ENCODE assay signal across 9 cellular contexts in the genomic region with DNA sequence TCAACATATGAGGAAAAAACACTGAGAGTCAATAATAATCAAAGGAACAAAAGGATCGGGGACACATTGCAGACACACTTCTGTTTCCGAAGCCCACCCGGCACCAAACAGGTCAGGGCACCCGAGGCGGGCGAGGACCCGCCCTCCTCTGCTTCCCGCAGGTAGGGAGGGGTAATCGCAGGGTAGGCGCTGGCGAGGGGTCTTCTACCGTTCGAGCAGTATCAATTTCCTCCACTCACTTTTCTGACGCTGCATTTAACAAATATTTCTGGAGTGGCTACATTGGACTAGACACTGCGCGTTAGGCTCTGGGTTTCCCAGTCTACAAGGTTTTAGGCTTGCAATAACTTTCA. TPM values are rescaled to one million over a fixed set of nuclear protein-coding genes. Genes with fewer than 3 reads are reported as not detected.
A peak's percentile ranks its signal among the peaks of the same experiment; 100 is the strongest.
DNase-seq lines count a peak whose midpoint lies in the region; TF ChIP-seq lines count a peak whose summit lies in the region.
"Had no signal": no experiment of that assay in that cellular context is flagged by ENCODE, and none has a peak within 500 bp of the region (broad histone marks: within the 10 kb centered on the region; RNA-seq: fewer than 3 reads in every experiment).

No MANE protein-coding gene starts in this region.

- no peaks in the 10 kb centered on the region for H3F3A ChIP-seq in OCI-LY1 (ENCODE audit: insufficient read depth, low read length)

- H3K4me1 Mint-ChIP-seq in Calu3 (ENCODE audit: low read depth, unreplicated experiment) (peaks cover 56% of the 10 kb centered on the region), endothelial cell (ENCODE audit: unreplicated experiment) (peaks cover 15% of the 10 kb centered on the region)

- no TSS peak for BruUV-seq in Calu3 (replicated peaks; lab: Mats Ljungman, UMichigan)

- no peaks in the 10 kb centered on the region for H3K9me2 ChIP-seq in OCI-LY1 (ENCODE audit: low read depth, low read length)

- H3K9me3 Mint-ChIP-seq in Calu3 (ENCODE audit: low read depth, unreplicated experiment) (no peaks in the 10 kb centered on the region), endothelial cell (ENCODE audit: unreplicated experiment) (peaks cover 3% of the 10 kb centered on the region)

- H3K27me3 Mint-ChIP-seq in Calu3 (ENCODE audit: unreplicated experiment) = no peaks in the 10 kb centered on the region
- H3K27me3 Mint-ChIP-seq in endothelial cell (ENCODE audit: unreplicated experiment) = peaks cover 6% of the 10 kb centered on the region

- no peaks in the 10 kb centered on the region for H3K9me3 ChIP-seq in OCI-LY1 (ENCODE audit: low read length)
- no peaks in the 10 kb centered on the region for H3K9me3 ChIP-seq in osteoblast (ENCODE audit: low read depth, low read length)

- TF ChIP-seq CTCF in Calu3 (IDR thresholded peaks at IDR 0.05; ENCODE audit: unreplicated experiment) = no peak
- TF ChIP-seq CTCF in OCI-LY1 (IDR thresholded peaks at IDR 0.05; ENCODE audit: low read length) = no peak
- no peak for TF ChIP-seq CTCF in endothelial cell (IDR thresholded peaks at IDR 0.05; ENCODE audit: unreplicated experiment)
- no peak for TF ChIP-seq CTCF in osteoblast (IDR thresholded peaks at IDR 0.05; ENCODE audit: extremely low read depth, low read depth, low read length)

- H3K36me3 Mint-ChIP-seq in Calu3 (ENCODE audit: insufficient read depth, unreplicated experiment) (peaks cover 38% of the 10 kb centered on the region), endothelial cell (ENCODE audit: low read depth, unreplicated experiment) (peaks cover 10% of the 10 kb centered on the region)

- no peak for DNase-seq in Calu3
- DNase-seq in endothelial cell (ENCODE audit: low spot score) = peak; percentile 11
- DNase-seq in osteoblast (ENCODE audit: insufficient read length, low spot score, missing footprints) = no peak
- no peak for DNase-seq in T-helper 9 cell
- no peak for DNase-seq in midbrain (lab: John Stamatoyannopoulos, UW)
- DNase-seq in activated CD4-positive, CD25-positive, alpha-beta regulatory T cell (lab: John Stamatoyannopoulos, UW) = no peak
- DNase-seq in NOMO-1 treated with dmso at 0.1 percent for 144 hours (lab: John Stamatoyannopoulos, UW; ENCODE audit: unreplicated experiment) = no peak

- H3K4me3 ChIP-seq in OCI-LY1 (ENCODE audit: low read depth, low read length, poor library complexity, severe bottlenecking) (peak overlapping the region; percentile 93), osteoblast (ENCODE audit: insufficient read depth, low read length) (peak overlapping the region; percentile 90)

- H4K20me1 ChIP-seq in OCI-LY1 (ENCODE audit: insufficient read depth, low read length) (no peaks in the 10 kb centered on the region), osteoblast (ENCODE audit: insufficient read depth, low read length) (peaks cover 45% of the 10 kb centered on the region)

- H3K4me1 ChIP-seq in OCI-LY1 (ENCODE audit: insufficient read depth, low read length, severe bottlenecking) (peaks cover 31% of the 10 kb centered on the region), osteoblast (ENCODE audit: insufficient read depth, low read length) (peaks cover 39% of the 10 kb centered on the region)

- H2AFZ ChIP-seq in OCI-LY1 (ENCODE audit: low read length) = no peak overlapping the region
- no peak overlapping the region for H2AFZ ChIP-seq in osteoblast (ENCODE audit: low read length)

- H3K79me2 ChIP-seq in OCI-LY1 (ENCODE audit: insufficient read depth, low read length) = peaks cover 41% of the 10 kb centered on the region
- H3K79me2 ChIP-seq in osteoblast (ENCODE audit: insufficient read depth, low read length) = peaks cover 63% of the 10 kb centered on the region

- CTCF ChIA-PET in Calu3 (lab: Charles Lee) = no interaction called here

- H3K27ac ChIP-seq in OCI-LY1 (ENCODE audit: low read depth, low read length, poor library complexity, severe bottlenecking) (peak overlapping the region; percentile 42), osteoblast (ENCODE audit: low read depth, low read length) (peak overlapping the region; percentile 89)

- peaks cover 11% of the 10 kb centered on the region for H3K36me3 ChIP-seq in OCI-LY1 (ENCODE audit: insufficient read depth, low read length)
- peaks cover 11% of the 10 kb centered on the region for H3K36me3 ChIP-seq in osteoblast (ENCODE audit: insufficient read depth, low read length)

- H3K4me2 ChIP-seq in OCI-LY1 (ENCODE audit: low read length) (peak overlapping the region; percentile 89), osteoblast (ENCODE audit: insufficient read depth, low read length) (peak overlapping the region; percentile 84)

- H3K27ac Mint-ChIP-seq in Calu3 (ENCODE audit: unreplicated experiment) = peak overlapping the region; percentile 78
- H3K27ac Mint-ChIP-seq in endothelial cell (ENCODE audit: unreplicated experiment) = peak overlapping the region; percentile 61

- H3K4me3 Mint-ChIP-seq in Calu3 (ENCODE audit: low read depth, unreplicated experiment) (peak overlapping the region; percentile 96), endothelial cell (ENCODE audit: unreplicated experiment) (peak overlapping the region; percentile 99)

- peak overlapping the region; percentile 77 for H3K9ac ChIP-seq in OCI-LY1 (ENCODE audit: low read length)

- H3K27me3 ChIP-seq in OCI-LY1 (ENCODE audit: insufficient read depth, low read length) = no peaks in the 10 kb centered on the region
- H3K27me3 ChIP-seq in osteoblast (ENCODE audit: insufficient read depth, low read length) = no peaks in the 10 kb centered on the region

- intact Hi-C loops in Calu3 (cut with micrococcal nuclease; ENCODE audit: unreplicated experiment) = loop anchor here (10.0 kb wide), 1 partner anchor 170 kb away; no protein-coding TSS in a partner anchor

RNA-seq across cellular contexts. Expression of a gene that starts 1.3 kb away (rescaled TPM):
- total RNA-seq in Calu3 (2022) (278 and 286 TPM in 2 replicates), endothelial cell (ENCODE audit: unreplicated experiment) (156 TPM), osteoblast (234 and 258 TPM in 2 replicates)

RNA-seq across cellular contexts. Expression of a gene that starts 47.1 kb away (rescaled TPM):
- total RNA-seq in Calu3 (2022) (1.7 and 1.9 TPM in 2 replicates), endothelial cell (ENCODE audit: unreplicated experiment) (not detected), osteoblast (not detected in 2 replicates)
- total RNA-seq: HT1080 had no signal
